16 cellular contexts compared by ENCODE assay signal in genomic region chr17:78075011-78075410, GRCh38. TPM values are rescaled to one million over a fixed set of nuclear protein-coding genes. Genes with fewer than 3 reads are reported as not detected.
DNase-seq lines count a peak whose midpoint lies in the region; ATAC-seq and TF ChIP-seq lines count a peak whose summit lies in the region.
"Had no signal": no experiment of that assay in that cellular context is flagged by ENCODE, and none has a peak within 500 bp of the region (broad histone marks: within the 10 kb centered on the region; RNA-seq: fewer than 3 reads in every experiment).

No MANE protein-coding gene starts in this region.

- H2BK15ac ChIP-seq in neuronal stem cell (ENCODE audit: low read length), result no peak overlapping the region

- no peak for TF ChIP-seq CTCF in WTC11 (IDR thresholded peaks at IDR 0.05)

- CTCF ChIA-PET in WTC11 (lab: Charles Lee), result no interaction called here

- H2BK12ac ChIP-seq in neuronal stem cell (ENCODE audit: low read length), result no peak overlapping the region

- H4K8ac ChIP-seq in neuronal stem cell (ENCODE audit: low read depth, low read length), result no peak overlapping the region

- H2BK120ac ChIP-seq in neuronal stem cell (ENCODE audit: low read depth, low read length), result no peak overlapping the region

- H3K9ac ChIP-seq in Karpas-422 (ENCODE audit: low read length) (no peak overlapping the region), neuronal stem cell (ENCODE audit: low read depth, low read length, poor library complexity) (no peak overlapping the region)

- no peak overlapping the region for H3K4ac ChIP-seq in neuronal stem cell (ENCODE audit: low read length)

- intact Hi-C loops in dendritic cell treated with granulocyte-macrophage colony-stimulating factor and Interleukin-4, amounts not matched to agents 40 ng/mL and 50 ng/mL, for 4 days (cut with micrococcal nuclease), result loop anchor here (10.0 kb wide), 1 partner anchor 50 kb away; no protein-coding TSS in a partner anchor

- peak; percentile 27 for DNase-seq in Karpas-422
- no peak for DNase-seq in neuronal stem cell (ENCODE audit: low spot score)
- no peak for DNase-seq in NCI-H128 (lab: John Stamatoyannopoulos, UW; ENCODE audit: unreplicated experiment)
- DNase-seq in WTC11 (ENCODE audit: low spot score), result no peak
- DNase-seq: ACHN; BE2C; Caco-2; CD4-positive, alpha-beta T cell; H7; HFFc6 had no signal

- H2AFZ ChIP-seq in Karpas-422 (ENCODE audit: low read length) (no peak overlapping the region), neuronal stem cell (ENCODE audit: low read length) (no peak overlapping the region)
- H2AFZ ChIP-seq: GM23338 had no signal

- no peak overlapping the region for H3K4me3 ChIP-seq in Karpas-422 (ENCODE audit: low read length)
- no peak overlapping the region for H3K4me3 ChIP-seq in neuronal stem cell (ENCODE audit: low read length in 2 of 2)
- H3K4me3 ChIP-seq: GM23338 had no signal

- H3K23ac ChIP-seq in neuronal stem cell (ENCODE audit: low read depth, low read length, poor library complexity), result peak overlapping the region; percentile 40

- no peaks in the 10 kb centered on the region for H3K9me2 ChIP-seq in Karpas-422 (replicated peaks; ENCODE audit: insufficient read depth, low read length)

- H3K4me3 Mint-ChIP-seq in dendritic cell treated with granulocyte-macrophage colony-stimulating factor and Interleukin-4, amounts not matched to agents 40 ng/mL and 50 ng/mL, for 4 days, result no peak overlapping the region
- no peak overlapping the region for H3K4me3 Mint-ChIP-seq in WTC11
- H3K4me3 Mint-ChIP-seq: CD4-positive, alpha-beta T cell; GM23338; HFFc6; IgD-negative memory B cell had no signal

- H3K27me3 ChIP-seq in Karpas-422 (ENCODE audit: low read length), result no peaks in the 10 kb centered on the region
- no peaks in the 10 kb centered on the region for H3K27me3 ChIP-seq in neuronal stem cell (ENCODE audit: control insufficient read depth in 3 of 3, insufficient read depth in 3 of 3, low read depth in 1 of 3, low read length in 3 of 3)
- H3K27me3 ChIP-seq: BE2C had no signal

- ATAC-seq in SK-N-SH treated with all-trans-retinoic acid at 6 μM for 48 hours (no peak), WTC11 (no peak), HG03159 (IDR thresholded peaks at IDR 0.05; ENCODE audit: unreplicated experiment) (no peak)
- ATAC-seq: GM23338, HCT116 had no signal

- H3K18ac ChIP-seq in neuronal stem cell (ENCODE audit: low read length), result no peak overlapping the region

- POLR2A ChIA-PET in WTC11 (lab: Charles Lee), result no interaction called here

- no peaks in the 10 kb centered on the region for H3K79me1 ChIP-seq in neuronal stem cell (ENCODE audit: low read depth, low read length)

- H3K79me2 ChIP-seq in Karpas-422 (ENCODE audit: low read length), result no peaks in the 10 kb centered on the region

- no peak overlapping the region for H2AK5ac ChIP-seq in neuronal stem cell (ENCODE audit: low read depth, low read length)

- no peak overlapping the region for H3K27ac ChIP-seq in Karpas-422 (ENCODE audit: low read length)
- H3K27ac ChIP-seq in neuronal stem cell (replicated peaks; ENCODE audit: low read length), result no peak overlapping the region

- WGBS in neuronal stem cell (ENCODE audit: extremely low coverage in 2 of 2, insufficient read length in 2 of 2, insufficient replicate concordance in 1 of 2), 2 donors, result no CpG with 5 or more reads among the region's 10 CpGs

- H3K14ac ChIP-seq in neuronal stem cell (ENCODE audit: low read length), result no peak overlapping the region

- H3K4me1 ChIP-seq in Karpas-422 (ENCODE audit: low read length), result peaks cover 2% of the 10 kb centered on the region; the same call in 1 of the 2 replicates
- H3K4me1 ChIP-seq in neuronal stem cell (ENCODE audit: control insufficient read depth in 2 of 2, insufficient read depth in 1 of 2, low read depth in 1 of 2, low read length in 2 of 2), result no peaks in the 10 kb centered on the region
- H3K4me1 ChIP-seq: BE2C, Caco-2 had no signal

- H3K9me3 Mint-ChIP-seq in dendritic cell treated with granulocyte-macrophage colony-stimulating factor and Interleukin-4, amounts not matched to agents 40 ng/mL and 50 ng/mL, for 4 days, result no peaks in the 10 kb centered on the region
- no peaks in the 10 kb centered on the region for H3K9me3 Mint-ChIP-seq in WTC11
- H3K9me3 Mint-ChIP-seq: CD4-positive, alpha-beta T cell; GM23338; HFFc6; IgD-negative memory B cell had no signal

- H3K9me3 ChIP-seq in Karpas-422 (ENCODE audit: low read length) (no peaks in the 10 kb centered on the region), neuronal stem cell (replicated peaks in 1 of 2; ENCODE audit: control insufficient read depth in 2 of 2, insufficient read depth in 1 of 2, low read depth in 1 of 2, low read length in 2 of 2) (peaks cover 0 to 5% of the 10 kb centered on the region in 2 donors)
- H3K9me3 ChIP-seq: BE2C, Caco-2 had no signal

- peak overlapping the region; percentile 53 for H3K27ac Mint-ChIP-seq in dendritic cell treated with granulocyte-macrophage colony-stimulating factor and Interleukin-4, amounts not matched to agents 40 ng/mL and 50 ng/mL, for 4 days
- no peak overlapping the region for H3K27ac Mint-ChIP-seq in WTC11
- H3K27ac Mint-ChIP-seq: CD4-positive, alpha-beta T cell; GM23338; HFFc6; IgD-negative memory B cell had no signal

- no peak overlapping the region for H4K91ac ChIP-seq in neuronal stem cell (ENCODE audit: low read depth, low read length, poor library complexity)

- peaks cover 6% of the 10 kb centered on the region for H3K4me1 Mint-ChIP-seq in dendritic cell treated with granulocyte-macrophage colony-stimulating factor and Interleukin-4, amounts not matched to agents 40 ng/mL and 50 ng/mL, for 4 days (ENCODE audit: low read depth)
- no peaks in the 10 kb centered on the region for H3K4me1 Mint-ChIP-seq in WTC11
- H3K4me1 Mint-ChIP-seq: GM23338, IgD-negative memory B cell had no signal

- H3K36me3 ChIP-seq in Karpas-422 (ENCODE audit: insufficient read depth, low read length) (no peaks in the 10 kb centered on the region), neuronal stem cell (replicated peaks in 1 of 2; ENCODE audit: control insufficient read depth in 2 of 2, insufficient read depth in 2 of 2, low read length in 2 of 2) (peaks cover 45 to 100% of the 10 kb centered on the region in 2 donors)

- H3K4me2 ChIP-seq in Karpas-422 (ENCODE audit: low read depth, low read length, poor library complexity, severe bottlenecking), result no peak overlapping the region
- no peak overlapping the region for H3K4me2 ChIP-seq in neuronal stem cell (ENCODE audit: insufficient read depth, low read length, poor library complexity, severe bottlenecking)
- H3K4me2 ChIP-seq: GM23338 had no signal

- H2BK5ac ChIP-seq in neuronal stem cell (ENCODE audit: low read length), result no peak overlapping the region

- no peaks in the 10 kb centered on the region for H4K20me1 ChIP-seq in Karpas-422 (ENCODE audit: insufficient read depth, low read depth, low read length)

- peaks cover 78% of the 10 kb centered on the region for H3K36me3 Mint-ChIP-seq in dendritic cell treated with granulocyte-macrophage colony-stimulating factor and Interleukin-4, amounts not matched to agents 40 ng/mL and 50 ng/mL, for 4 days (ENCODE audit: low read depth)
- H3K36me3 Mint-ChIP-seq in WTC11, result peaks cover 83% of the 10 kb centered on the region

- H3K27me3 Mint-ChIP-seq in dendritic cell treated with granulocyte-macrophage colony-stimulating factor and Interleukin-4, amounts not matched to agents 40 ng/mL and 50 ng/mL, for 4 days, result no peaks in the 10 kb centered on the region
- no peaks in the 10 kb centered on the region for H3K27me3 Mint-ChIP-seq in WTC11 (ENCODE audit: low read depth)
- H3K27me3 Mint-ChIP-seq: CD4-positive, alpha-beta T cell; IgD-negative memory B cell had no signal

TF ChIP-seq in SK-N-SH treated with all-trans-retinoic acid at 6 μM for 48 hours, 23 proteins besides CTCF, POLR2A, EP300 and RAD21 (continues in another document):
- TF ChIP-seq CREB5 (CRISPR knock-in tag; IDR thresholded peaks at IDR 0.05; ENCODE audit: low read depth) (no peak), ZNF8 (CRISPR knock-in tag; IDR thresholded peaks at IDR 0.05) (no peak), OSR1 (CRISPR knock-in tag; IDR thresholded peaks at IDR 0.05) (no peak), TCF4 (CRISPR knock-in tag; IDR thresholded peaks at IDR 0.05; ENCODE audit: borderline replicate concordance) (no peak), CSDC2 (CRISPR knock-in tag; IDR thresholded peaks at IDR 0.05) (no peak)

TF ChIP-seq in WTC11, 78 proteins besides CTCF, POLR2A, EP300 and RAD21 (continues in another document):
- TF ChIP-seq, protein P1, sequence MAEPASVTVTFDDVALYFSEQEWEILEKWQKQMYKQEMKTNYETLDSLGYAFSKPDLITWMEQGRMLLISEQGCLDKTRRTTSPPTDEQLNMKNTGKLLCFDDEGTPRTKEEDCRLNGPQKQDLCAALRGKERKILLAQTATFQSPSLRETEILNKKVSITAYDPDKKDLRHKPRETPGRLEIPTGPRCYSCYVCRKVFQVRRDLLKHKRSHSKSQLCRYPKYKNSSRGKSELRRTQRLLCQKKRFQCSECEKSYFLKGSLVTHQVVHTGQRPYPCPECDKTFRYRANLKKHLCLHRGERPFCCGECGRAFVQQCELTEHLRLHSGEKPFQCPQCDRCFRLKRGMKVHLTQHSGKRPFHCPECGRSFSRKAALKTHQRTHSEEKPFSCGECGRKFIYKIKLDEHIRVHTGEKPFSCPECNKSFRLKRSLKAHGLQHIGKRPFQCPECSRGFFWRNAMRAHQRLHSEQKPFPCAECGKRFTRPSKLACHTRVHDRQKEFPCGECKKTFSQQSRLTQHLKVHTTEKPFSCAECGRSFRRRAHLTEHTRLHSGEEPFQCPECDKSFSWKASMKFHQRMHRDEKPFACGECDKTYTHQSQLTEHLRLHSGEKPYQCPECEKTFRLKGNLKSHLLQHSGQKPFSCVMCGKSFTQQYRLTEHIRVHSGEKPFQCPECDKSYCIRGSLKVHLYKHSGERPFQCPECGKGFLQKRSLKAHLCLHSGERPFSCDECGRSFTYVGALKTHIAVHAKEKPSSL (CRISPR knock-in tag; conservative IDR thresholded peaks at IDR 0.05), result no peak

RNA-seq across cellular contexts. Expression of gene TMC6, which starts 53.5 kb away (rescaled TPM):
- 70.7 and 179 TPM in 2 replicates for total RNA-seq in Karpas-422 (2014; rRNA removed; shearing (Covaris generic); ENCODE audit: low replicate concordance)
- 18.0 TPM for polyA plus RNA-seq in neuronal stem cell (2013, experiment 1 of 2)
- polyA plus RNA-seq in neuronal stem cell (2013, experiment 2 of 2), result 18.2 TPM
- total RNA-seq in WTC11 (2021), result 90.9 to 120 TPM (median 93.2 TPM) in 3 replicates

RNA-seq across cellular contexts. Expression of gene TMC8, which starts 55.6 kb away (rescaled TPM):
- 57.9 and 113 TPM in 2 replicates for total RNA-seq in Karpas-422 (2014; rRNA removed; shearing (Covaris generic); ENCODE audit: low replicate concordance)
- 0.08 TPM for polyA plus RNA-seq in neuronal stem cell (2013, experiment 1 of 2)
- 0.08 TPM for polyA plus RNA-seq in neuronal stem cell (2013, experiment 2 of 2)
- 2.9 to 3.7 TPM (median 3.1 TPM) in 3 replicates for total RNA-seq in WTC11 (2021)
- total RNA-seq: Caco-2, HFFc6 had no signal

Comparison
In these comparisons a context has a peak if more than half of its experiments do, and no peak if none do; other contexts are left out.
1. RNA of gene TMC8, which starts 55.6 kb away (total RNA-seq): 57.9 to 113 TPM in Karpas-422; 2.9 to 3.7 TPM in WTC11; every median in the first group is over 10 times any median in the second.